9 cellular contexts compared by ENCODE assay signal in genomic region chr5:176817864-176818377, GRCh38. TPM values are rescaled to one million over a fixed set of nuclear protein-coding genes. Genes with fewer than 3 reads are reported as not detected.
A peak's percentile ranks its signal among the peaks of the same experiment; 100 is the strongest.
DNase-seq lines count a peak whose midpoint lies in the region; ATAC-seq and TF ChIP-seq lines count a peak whose summit lies in the region.
"Had no signal": no experiment of that assay in that cellular context is flagged by ENCODE, and none has a peak within 500 bp of the region (broad histone marks: within the 10 kb centered on the region; RNA-seq: fewer than 3 reads in every experiment).

No MANE protein-coding gene starts in this region.

- no peak for TF ChIP-seq POLR2A in spleen (IDR thresholded peaks at IDR 0.05)

- no peaks in the 10 kb centered on the region for H3K36me3 ChIP-seq in spleen

- H3K27ac ChIP-seq in right cardiac atrium (ENCODE audit: low read length) (no peak overlapping the region), spleen (no peak overlapping the region)
- H3K27ac ChIP-seq: KMS-11 had no signal

- TF ChIP-seq CTCF in AG09319 (IDR thresholded peaks at IDR 0.05; ENCODE audit: low read depth, low read length), result peak; percentile 26
- no peak for TF ChIP-seq CTCF in spleen (IDR thresholded peaks at IDR 0.05 in 8 of 11, conservative IDR thresholded peaks at IDR 0.05 in 3 of 11)

- CTCF ChIA-PET in activated CD4-positive, alpha-beta memory T cell treated with anti-CD3 and anti-CD28 coated beads, Interleukin-2, amount 10 ng/mL, durations not matched to agents 7 days and 5 days (lab: Charles Lee), result no interaction called here

- intact Hi-C loops in right cardiac atrium (cut with DNase I), result no loop called here
- intact Hi-C loops in spleen (cut with DNase I; ENCODE audit: low total_unique reads), result no loop called here

- no peaks in the 10 kb centered on the region for H3K27me3 ChIP-seq in right cardiac atrium (ENCODE audit: control insufficient read depth, insufficient read depth)
- peaks cover 0 to 100% (median 63%) of the 10 kb centered on the region in 7 donors for H3K27me3 ChIP-seq in spleen (replicated peaks in 1 of 7)

- H3K4me1 Mint-ChIP-seq in activated CD4-positive, alpha-beta memory T cell treated with anti-CD3 and anti-CD28 coated beads, Interleukin-2, amount 10 ng/mL, durations not matched to agents 7 days and 5 days, result peaks cover 13% of the 10 kb centered on the region

- H3K27me3 Mint-ChIP-seq in activated CD4-positive, alpha-beta memory T cell treated with anti-CD3 and anti-CD28 coated beads, Interleukin-2, amount 10 ng/mL, durations not matched to agents 7 days and 5 days, result peaks cover 61% of the 10 kb centered on the region

- no peaks in the 10 kb centered on the region for H3K36me3 Mint-ChIP-seq in activated CD4-positive, alpha-beta memory T cell treated with anti-CD3 and anti-CD28 coated beads, Interleukin-2, amount 10 ng/mL, durations not matched to agents 7 days and 5 days (ENCODE audit: low read depth)

- H3K9me3 Mint-ChIP-seq in activated CD4-positive, alpha-beta memory T cell treated with anti-CD3 and anti-CD28 coated beads, Interleukin-2, amount 10 ng/mL, durations not matched to agents 7 days and 5 days, result no peaks in the 10 kb centered on the region

- DNase-seq in AG09319 (ENCODE audit: extremely low read depth, low read depth) (no peak), HT-29 (ENCODE audit: low spot score) (peak; percentile 27), right cardiac atrium (peak in 1 of 3 donors; percentile 46), spleen (no peak), occipital lobe (lab: John Stamatoyannopoulos, UW) (no peak)
- DNase-seq in activated CD4-positive, alpha-beta memory T cell treated with anti-CD3 and anti-CD28 coated beads, Interleukin-2, amount 10 ng/mL, durations not matched to agents 7 days and 5 days, result no peak

- H3K27ac Mint-ChIP-seq in activated CD4-positive, alpha-beta memory T cell treated with anti-CD3 and anti-CD28 coated beads, Interleukin-2, amount 10 ng/mL, durations not matched to agents 7 days and 5 days, result no peak overlapping the region

- POLR2A ChIA-PET in activated CD4-positive, alpha-beta memory T cell treated with anti-CD3 and anti-CD28 coated beads, Interleukin-2, amount 10 ng/mL, durations not matched to agents 7 days and 5 days (lab: Charles Lee), result no interaction called here

- H3K9me3 ChIP-seq in right cardiac atrium (ENCODE audit: control insufficient read depth, low read length) (no peaks in the 10 kb centered on the region), spleen (no peaks in the 10 kb centered on the region)

- peak overlapping the region; percentile 12 for H3K4me3 Mint-ChIP-seq in activated CD4-positive, alpha-beta memory T cell treated with anti-CD3 and anti-CD28 coated beads, Interleukin-2, amount 10 ng/mL, durations not matched to agents 7 days and 5 days

- H3K4me1 ChIP-seq in right cardiac atrium (ENCODE audit: control insufficient read depth, insufficient read depth, low read length) (no peaks in the 10 kb centered on the region), spleen (peaks cover 6 to 19% (median 16%) of the 10 kb centered on the region in 6 donors)

- peak; percentile 13 for ATAC-seq in GM18508 (IDR thresholded peaks at IDR 0.05; ENCODE audit: insufficient read depth, unreplicated experiment)
- ATAC-seq in right cardiac atrium, result no peak
- no peak for ATAC-seq in GM19035 (IDR thresholded peaks at IDR 0.05; ENCODE audit: unreplicated experiment)

- under 1% methylated on average over 52 of the region's 52 CpGs for WGBS in right cardiac atrium
- WGBS in spleen, 5 donors, result 0 to 2% (median 1%) methylated on average over 29 to 52 of the region's 52 CpGs

- H3K4me3 ChIP-seq in right cardiac atrium (ENCODE audit: low read length) (peak overlapping the region; percentile 44), spleen (peak overlapping the region; percentile 11 to 65 (median 34))

RNA-seq across cellular contexts. Expression of gene UNC5A, which starts 7.6 kb away (rescaled TPM):
- total RNA-seq in HT-29 (2014; rRNA removed; shearing (Covaris generic)), result 0.28 and 0.60 TPM in 2 replicates
- not detected for total RNA-seq in activated CD4-positive, alpha-beta memory T cell treated with anti-CD3 and anti-CD28 coated beads, Interleukin-2, amount 10 ng/mL, durations not matched to agents 7 days and 5 days
- total RNA-seq in right cardiac atrium, result under 1 TPM; 0.17 to 0.85 (median 0.44) TPM
- polyA plus RNA-seq in right cardiac atrium, result 0.68 TPM
- total RNA-seq in spleen, result not detected
- polyA plus RNA-seq in spleen, result under 1 TPM in 2 of 3 donors, not detected in 1; 0.03 to 0.06 TPM
- total RNA-seq in occipital lobe, result 8.3 TPM
